In the genomic region with DNA sequence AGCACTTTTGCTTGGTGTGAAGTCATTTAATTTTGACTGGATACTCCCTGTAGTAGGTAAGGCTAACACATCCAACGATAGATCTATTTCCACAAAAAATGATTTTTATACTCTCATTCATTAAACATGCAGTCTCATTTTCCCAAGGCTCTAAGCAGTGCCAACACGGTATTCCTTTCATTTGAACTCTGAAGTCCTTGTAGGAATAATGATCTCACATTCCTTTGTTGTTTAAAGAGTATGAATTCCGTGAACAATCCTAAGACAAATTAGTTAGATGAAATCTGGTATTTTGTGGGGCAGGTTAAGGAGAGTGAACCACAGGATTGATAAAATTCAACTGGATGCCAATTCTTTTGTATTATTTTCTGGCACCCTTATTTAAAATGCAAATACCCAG, we compare ENCODE assay signal across 25 cellular contexts.
DNase-seq lines count a peak whose midpoint lies in the region; ATAC-seq, FAIRE-seq and TF ChIP-seq lines count a peak whose summit lies in the region.
"Had no signal": no experiment of that assay in that cellular context is flagged by ENCODE, and none has a peak within 500 bp of the region (broad histone marks: within the 10 kb centered on the region; RNA-seq: fewer than 3 reads in every experiment).

No MANE protein-coding gene starts in this region.

- DNase-seq in astrocyte of the cerebellum (ENCODE audit: low read depth) (peak; percentile 12), HepG2 (ENCODE audit: low spot score) (no peak), NCI-H226 (no peak)
- DNase-seq: 8988T; BE2C; C1 segment of cervical spinal cord; CD4-positive, alpha-beta memory T cell; CD4-positive, CD25-positive, alpha-beta regulatory T cell; CD8-positive, alpha-beta memory T cell; COR-L47; DMS 273 treated with DMSO at 0.1 percent for 48 hours; DMS153; DMS53; DMS79; DND-41; EL; GDM1 had no signal

- WGBS in HepG2 (ENCODE audit: low lambda C conversion rate) = 2% methylated on average over 3 of the region's 3 CpGs

- TF ChIP-seq EP300 in HepG2 (IDR thresholded peaks at IDR 0.05; ENCODE audit: low read depth in 2 of 2, low read length in 2 of 2) (no peak), HepG2 (CRISPR knock-in tag; IDR thresholded peaks at IDR 0.05; ENCODE audit: borderline replicate concordance) (no peak)

- POLR2A ChIA-PET in HepG2 (lab: Yijun Ruan, JAX) = no interaction called here

- no peaks in the 10 kb centered on the region for H3K79me2 ChIP-seq in parathyroid adenoma
- H3K79me2 ChIP-seq in HepG2 (ENCODE audit: insufficient read depth, low read length) = no peaks in the 10 kb centered on the region

- FAIRE-seq in HepG2 (lab: Jason Lieb, UNC) = no peak
- FAIRE-seq: A204.1, GM12878, GM12892, GM18507, GM19239 had no signal

- TF ChIP-seq RAD21 in HepG2 (CRISPR knock-in tag; IDR thresholded peaks at IDR 0.05) = no peak

- no peak overlapping the region for H3K27ac ChIP-seq in parathyroid adenoma
- no peak overlapping the region for H3K27ac ChIP-seq in HepG2 (ENCODE audit: extremely low read length, insufficient read depth, low read length)
- H3K27ac ChIP-seq: BLaER1 had no signal

- H2AFZ ChIP-seq in parathyroid adenoma = no peak overlapping the region
- H2AFZ ChIP-seq in HepG2 (ENCODE audit: low read length) = no peak overlapping the region

- H3K9me3 ChIP-seq in parathyroid adenoma (ENCODE audit: control insufficient read depth, low read length) = no peaks in the 10 kb centered on the region
- H3K9me3 ChIP-seq in HepG2 (ENCODE audit: low read length) = 0 out of 2 replicates have a peak, but pooled peaks cover 4% of the 10 kb centered on the region
- H3K9me3 ChIP-seq: BE2C, BLaER1 had no signal

- H3K36me3 ChIP-seq in parathyroid adenoma (ENCODE audit: control insufficient read depth, insufficient read depth, low read length) (no peaks in the 10 kb centered on the region), HepG2 (replicated peaks in 1 of 2; ENCODE audit: control insufficient read depth in 1 of 2, insufficient read depth in 2 of 2, low read length in 2 of 2) (no peaks in the 10 kb centered on the region)
- H3K36me3 ChIP-seq: BE2C, BLaER1 had no signal

- BruUV-seq in HepG2 (replicated peaks; lab: Mats Ljungman, UMichigan) = no TSS peak

- H3K9ac ChIP-seq in parathyroid adenoma = no peak overlapping the region
- H3K9ac ChIP-seq in HepG2 (ENCODE audit: insufficient read depth, low read depth, low read length) = no peak overlapping the region
- H3K9ac ChIP-seq: BLaER1 had no signal

- H3K4me1 ChIP-seq in parathyroid adenoma (no peaks in the 10 kb centered on the region), HepG2 (ENCODE audit: insufficient read depth, low read length) (no peaks in the 10 kb centered on the region)
- H3K4me1 ChIP-seq: BE2C, BLaER1 had no signal

- no peaks in the 10 kb centered on the region for H4K20me1 ChIP-seq in HepG2 (ENCODE audit: insufficient read depth, low read length)
- H4K20me1 ChIP-seq: BLaER1 had no signal

- ATAC-seq in HepG2 (no peak), GM18858 (IDR thresholded peaks at IDR 0.05; ENCODE audit: unreplicated experiment) (no peak)
- ATAC-seq: GM12878 had no signal

- TF ChIP-seq POLR2A in HepG2 (IDR thresholded peaks at IDR 0.05; ENCODE audit: insufficient read depth in 1 of 2, low read depth in 2 of 2, low read length in 2 of 2) = no peak

- H3K4me3 ChIP-seq in astrocyte of the cerebellum (ENCODE audit: low read depth, low read length) (no peak overlapping the region), parathyroid adenoma (ENCODE audit: low read depth, low read length) (no peak overlapping the region), HepG2 (replicated peaks in 1 of 3; ENCODE audit: insufficient read depth in 1 of 3, low read depth in 2 of 3, low read length in 3 of 3) (no peak overlapping the region)
- H3K4me3 ChIP-seq: BLaER1, GM12878 had no signal

- CTCF ChIA-PET in HepG2 (lab: Yijun Ruan, JAX; ENCODE audit: low intra/inter-chr PET ratio, low total read pairs) = no interaction called here

- H3K27me3 ChIP-seq in parathyroid adenoma (ENCODE audit: control insufficient read depth, insufficient read depth, low read length) (no peaks in the 10 kb centered on the region), HepG2 (ENCODE audit: control insufficient read depth in 1 of 2, insufficient read depth in 2 of 2, low read length in 2 of 2) (no peaks in the 10 kb centered on the region)
- H3K27me3 ChIP-seq: BLaER1 had no signal

- H3K4me2 ChIP-seq in parathyroid adenoma (ENCODE audit: low read length) (peak overlapping the region; percentile 44), HepG2 (ENCODE audit: low read depth, low read length) (no peak overlapping the region)
- H3K4me2 ChIP-seq: BLaER1 had no signal

- no peak for TF ChIP-seq CTCF in astrocyte of the cerebellum (IDR thresholded peaks at IDR 0.05; ENCODE audit: low read depth, low read length, missing control alignments)
- no peak for TF ChIP-seq CTCF in parathyroid adenoma (IDR thresholded peaks at IDR 0.05)
- TF ChIP-seq CTCF in HepG2 (CRISPR knock-in tag; IDR thresholded peaks at IDR 0.05) = no peak

- intact Hi-C loops in HepG2 (cut with micrococcal nuclease; ENCODE audit: unreplicated experiment) = no loop called here

- in situ Hi-C loops in astrocyte of the cerebellum (cut with HindIII; ENCODE audit: low sequenced_read_pairs) (no loop called here), HepG2 (cut with HindIII; ENCODE audit: extremely low pct_ligation_motif_present, low pct_unique_long_range_greater_than_20kb) (no loop called here)

TF ChIP-seq in HepG2, 621 proteins besides CTCF, POLR2A, EP300 and RAD21:
- TF ChIP-seq ZNF782 (CRISPR knock-in tag; IDR thresholded peaks at IDR 0.05; ENCODE audit: borderline replicate concordance) (no peak), NR2F6 (IDR thresholded peaks at IDR 0.05) (no peak), NR2F6 (CRISPR knock-in tag; IDR thresholded peaks at IDR 0.05) (no peak), ZNF891 (CRISPR knock-in tag; IDR thresholded peaks at IDR 0.05) (no peak), CREM (IDR thresholded peaks at IDR 0.05) (no peak), CREM (CRISPR knock-in tag; IDR thresholded peaks at IDR 0.05) (no peak), HNRNPLL (IDR thresholded peaks at IDR 0.05; ENCODE audit: low read depth, low read length, poor library complexity, severe bottlenecking) (no peak), KLF12 (CRISPR knock-in tag; IDR thresholded peaks at IDR 0.05; ENCODE audit: borderline replicate concordance) (no peak), CBX1 (IDR thresholded peaks at IDR 0.05; ENCODE audit: low read depth) (no peak), STAT5B (CRISPR knock-in tag; IDR thresholded peaks at IDR 0.05) (no peak), CBX5 (CRISPR knock-in tag; IDR thresholded peaks at IDR 0.05; ENCODE audit: borderline replicate concordance) (no peak)
- TF ChIP-seq, protein P1, sequence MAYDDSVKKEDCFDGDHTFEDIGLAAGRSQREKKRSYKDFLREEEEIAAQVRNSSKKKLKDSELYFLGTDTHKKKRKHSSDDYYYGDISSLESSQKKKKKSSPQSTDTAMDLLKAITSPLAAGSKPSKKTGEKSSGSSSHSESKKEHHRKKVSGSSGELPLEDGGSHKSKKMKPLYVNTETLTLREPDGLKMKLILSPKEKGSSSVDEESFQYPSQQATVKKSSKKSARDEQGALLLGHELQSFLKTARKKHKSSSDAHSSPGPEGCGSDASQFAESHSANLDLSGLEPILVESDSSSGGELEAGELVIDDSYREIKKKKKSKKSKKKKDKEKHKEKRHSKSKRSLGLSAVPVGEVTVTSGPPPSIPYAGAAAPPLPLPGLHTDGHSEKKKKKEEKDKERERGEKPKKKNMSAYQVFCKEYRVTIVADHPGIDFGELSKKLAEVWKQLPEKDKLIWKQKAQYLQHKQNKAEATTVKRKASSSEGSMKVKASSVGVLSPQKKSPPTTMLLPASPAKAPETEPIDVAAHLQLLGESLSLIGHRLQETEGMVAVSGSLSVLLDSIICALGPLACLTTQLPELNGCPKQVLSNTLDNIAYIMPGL (CRISPR knock-in tag; IDR thresholded peaks at IDR 0.05; ENCODE audit: borderline replicate concordance in 1 of 2, low read depth in 1 of 2) = no peak
- TF ChIP-seq, protein P2, sequence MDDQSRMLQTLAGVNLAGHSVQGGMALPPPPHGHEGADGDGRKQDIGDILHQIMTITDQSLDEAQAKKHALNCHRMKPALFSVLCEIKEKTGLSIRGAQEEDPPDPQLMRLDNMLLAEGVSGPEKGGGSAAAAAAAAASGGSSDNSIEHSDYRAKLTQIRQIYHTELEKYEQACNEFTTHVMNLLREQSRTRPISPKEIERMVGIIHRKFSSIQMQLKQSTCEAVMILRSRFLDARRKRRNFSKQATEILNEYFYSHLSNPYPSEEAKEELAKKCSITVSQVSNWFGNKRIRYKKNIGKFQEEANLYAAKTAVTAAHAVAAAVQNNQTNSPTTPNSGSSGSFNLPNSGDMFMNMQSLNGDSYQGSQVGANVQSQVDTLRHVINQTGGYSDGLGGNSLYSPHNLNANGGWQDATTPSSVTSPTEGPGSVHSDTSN (CRISPR knock-in tag; IDR thresholded peaks at IDR 0.05; ENCODE audit: borderline replicate concordance) = no peak
- TF ChIP-seq, protein P3, sequence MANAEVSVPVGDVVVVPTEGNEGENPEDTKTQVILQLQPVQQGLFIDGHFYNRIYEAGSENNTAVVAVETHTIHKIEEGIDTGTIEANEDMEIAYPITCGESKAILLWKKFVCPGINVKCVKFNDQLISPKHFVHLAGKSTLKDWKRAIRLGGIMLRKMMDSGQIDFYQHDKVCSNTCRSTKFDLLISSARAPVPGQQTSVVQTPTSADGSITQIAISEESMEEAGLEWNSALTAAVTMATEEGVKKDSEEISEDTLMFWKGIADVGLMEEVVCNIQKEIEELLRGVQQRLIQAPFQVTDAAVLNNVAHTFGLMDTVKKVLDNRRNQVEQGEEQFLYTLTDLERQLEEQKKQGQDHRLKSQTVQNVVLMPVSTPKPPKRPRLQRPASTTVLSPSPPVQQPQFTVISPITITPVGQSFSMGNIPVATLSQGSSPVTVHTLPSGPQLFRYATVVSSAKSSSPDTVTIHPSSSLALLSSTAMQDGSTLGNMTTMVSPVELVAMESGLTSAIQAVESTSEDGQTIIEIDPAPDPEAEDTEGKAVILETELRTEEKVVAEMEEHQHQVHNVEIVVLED (CRISPR knock-in tag; IDR thresholded peaks at IDR 0.05; ENCODE audit: borderline replicate concordance) = no peak
